ENCODE assay signal across 8 cellular contexts in the genomic region with DNA sequence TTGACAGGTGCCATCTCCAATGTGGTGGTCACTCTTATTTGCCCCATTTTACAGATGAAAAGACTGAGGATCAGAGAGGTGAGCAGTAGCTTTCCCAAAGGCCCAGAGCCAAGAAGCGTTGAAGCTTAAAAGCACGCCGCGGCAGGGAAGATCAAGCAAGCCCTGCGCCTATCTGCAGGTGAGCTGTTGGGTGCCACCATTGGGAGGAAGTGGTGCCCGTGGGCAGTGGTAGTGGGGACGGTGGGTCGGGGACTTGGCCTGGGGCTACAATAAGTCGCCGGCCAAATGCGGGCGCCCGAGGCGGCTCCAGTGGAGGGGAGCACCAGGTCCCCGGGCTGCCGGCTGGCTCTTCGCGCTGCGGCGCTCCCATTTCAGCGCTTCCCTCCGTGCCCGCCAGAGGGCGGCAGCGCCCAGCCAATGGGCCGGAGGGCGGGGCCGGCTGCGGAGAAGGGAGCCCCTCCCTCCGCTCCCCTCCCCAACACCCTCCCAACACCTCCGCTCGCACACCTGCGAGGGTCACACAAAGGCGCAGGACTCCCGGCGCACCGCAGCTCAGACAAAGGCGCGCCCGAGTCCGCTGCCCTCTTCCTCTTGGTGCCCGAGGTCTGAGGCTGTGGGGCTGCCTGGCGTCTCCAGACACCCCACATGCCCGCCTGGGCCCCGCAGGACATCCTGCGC.
A peak's percentile ranks its signal among the peaks of the same experiment; 100 is the strongest.
DNase-seq lines count a peak whose midpoint lies in the region; ATAC-seq and TF ChIP-seq lines count a peak whose summit lies in the region.

No MANE protein-coding gene starts in this region.

- H3K9ac ChIP-seq in mucosa of rectum (ENCODE audit: low read depth in 1 of 2, low read length in 2 of 2) = peak overlapping the region; percentile 27 to 47

- ATAC-seq in HG02870 (IDR thresholded peaks at IDR 0.05; ENCODE audit: unreplicated experiment) = no peak

- peaks cover 6 to 9% of the 10 kb centered on the region in 2 donors for H3K4me1 ChIP-seq in mucosa of rectum (ENCODE audit: control insufficient read depth in 2 of 2, insufficient read depth in 2 of 2, low read length in 2 of 2)

- DNase-seq in HL-60 (ENCODE audit: low read depth in 1 of 2, low spot score in 1 of 2) (peak; percentile 49), NOMO-1 (lab: John Stamatoyannopoulos, UW; ENCODE audit: unreplicated experiment in 2 of 2) (peak; percentile 52 to 66), epithelial cell of prostate (ENCODE audit: low read depth, low spot score) (no peak)
- DNase-seq in activated CD8-positive, alpha-beta memory T cell treated with anti-CD3 and anti-CD28 coated beads, Interleukin-2, amount 50 U/mL, for 24 hours (ENCODE audit: extremely low read depth) = peak; percentile 39
- DNase-seq in stimulated activated CD8-positive, alpha-beta memory T cell treated with anti-CD3 and anti-CD28 coated beads, Interleukin-4, amount 100 ng/mL, for 48 hours = peak; percentile 91

- TF ChIP-seq CTCF in GM12873 (IDR thresholded peaks at IDR 0.05; ENCODE audit: insufficient read depth, low read depth, low read length, missing control alignments) (peak; percentile 88), HL-60 (IDR thresholded peaks at IDR 0.05; ENCODE audit: insufficient read depth, low read length) (peak; percentile 82)

- H3K27ac ChIP-seq in HL-60 (replicated peaks) (no peak overlapping the region), epithelial cell of prostate (peak overlapping the region; percentile 86), mucosa of rectum (ENCODE audit: low read depth in 2 of 2, low read length in 2 of 2) (peak overlapping the region in 1 of 2 donors; percentile 65)

- H3K36me3 ChIP-seq in mucosa of rectum (ENCODE audit: control insufficient read depth in 2 of 2, insufficient read depth in 2 of 2, low read length in 2 of 2) = no peaks in the 10 kb centered on the region

- no peaks in the 10 kb centered on the region for H3K9me3 ChIP-seq in mucosa of rectum (ENCODE audit: control insufficient read depth in 2 of 2, low read length in 2 of 2)

- H3K27me3 ChIP-seq in HL-60 (ENCODE audit: insufficient read depth, poor library complexity, severe bottlenecking) (peaks cover 8% of the 10 kb centered on the region), mucosa of rectum (ENCODE audit: control insufficient read depth in 2 of 2, insufficient read depth in 2 of 2, low read length in 2 of 2) (peaks cover 12 to 16% of the 10 kb centered on the region in 2 donors)

- H3K4me3 ChIP-seq in HL-60 (replicated peaks; ENCODE audit: insufficient read depth, low read length) = peak overlapping the region; percentile 35
- peak overlapping the region; percentile 61 to 68 for H3K4me3 ChIP-seq in mucosa of rectum (ENCODE audit: low read length in 2 of 2)
